ENCODE assay signal across 19 cellular contexts in the genomic region with DNA sequence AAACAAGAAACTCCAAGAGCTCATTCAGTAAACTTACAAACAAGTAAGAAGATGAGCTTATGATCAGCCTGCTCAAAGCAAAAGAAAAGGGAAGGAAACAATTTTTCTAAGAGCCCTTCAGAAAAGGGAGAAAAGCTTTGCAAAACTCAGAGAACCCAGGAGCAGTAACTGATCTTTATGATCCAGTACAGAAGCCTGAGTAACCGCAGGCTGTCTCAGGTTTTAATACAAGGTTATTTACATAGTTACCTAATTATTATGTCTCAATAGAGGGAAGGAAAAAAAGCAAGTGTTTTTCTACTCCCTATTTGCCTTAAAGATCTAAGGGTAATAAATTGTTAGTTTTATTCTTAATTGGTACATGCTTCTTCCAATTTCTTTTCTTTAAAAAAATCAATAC.
DNase-seq lines count a peak whose midpoint lies in the region; ATAC-seq and TF ChIP-seq lines count a peak whose summit lies in the region.
"Had no signal": no experiment of that assay in that cellular context is flagged by ENCODE, and none has a peak within 500 bp of the region (broad histone marks: within the 10 kb centered on the region; RNA-seq: fewer than 3 reads in every experiment).

No MANE protein-coding gene starts in this region.

- H3K4me3 ChIP-seq in epithelial cell of esophagus (ENCODE audit: low read length) = no peak overlapping the region
- no peak overlapping the region for H3K4me3 ChIP-seq in skeletal muscle tissue (ENCODE audit: low read length in 3 of 3)
- H3K4me3 ChIP-seq in BE2C (ENCODE audit: low read depth, low read length) = no peak overlapping the region
- H3K4me3 ChIP-seq: HAP-1, PC-9 had no signal

- no peaks in the 10 kb centered on the region for H3K36me3 ChIP-seq in skeletal muscle tissue (ENCODE audit: control insufficient read depth in 3 of 3, insufficient read depth in 3 of 3, low read length in 3 of 3)
- no peaks in the 10 kb centered on the region for H3K36me3 ChIP-seq in BE2C
- H3K36me3 ChIP-seq: HAP-1 had no signal

- H3K27me3 ChIP-seq in skeletal muscle tissue (ENCODE audit: control insufficient read depth in 3 of 3, insufficient read depth in 3 of 3, low read length in 3 of 3) (no peaks in the 10 kb centered on the region), BE2C (no peaks in the 10 kb centered on the region)

- TF ChIP-seq CTCF in epithelial cell of esophagus (IDR thresholded peaks at IDR 0.05; ENCODE audit: insufficient read depth, low read depth, low read length, missing control alignments) = no peak
- TF ChIP-seq CTCF in BE2C (IDR thresholded peaks at IDR 0.05; ENCODE audit: low read depth, low read length) = no peak

- H3K9me3 ChIP-seq in skeletal muscle tissue (ENCODE audit: control insufficient read depth in 3 of 3, low read length in 3 of 3) (no peaks in the 10 kb centered on the region), BE2C (no peaks in the 10 kb centered on the region)
- H3K9me3 ChIP-seq: HAP-1 had no signal

- H3K27ac ChIP-seq in skeletal muscle tissue (ENCODE audit: low read depth, low read length) = peak overlapping the region; percentile 36
- H3K27ac ChIP-seq: PC-9 had no signal

- no peak overlapping the region for H3K9ac ChIP-seq in skeletal muscle tissue (ENCODE audit: low read depth in 1 of 3, low read length in 3 of 3)

- peak; percentile 18 for DNase-seq in NCI-H2227 treated with DMSO at 0.1 percent for 48 hours (lab: John Stamatoyannopoulos, UW)
- no peak for DNase-seq in NCI-H2227 (lab: John Stamatoyannopoulos, UW; ENCODE audit: unreplicated experiment)
- DNase-seq in NOMO-1 (lab: John Stamatoyannopoulos, UW; ENCODE audit: unreplicated experiment in 2 of 2) = peak; percentile 79 to 84
- peak; percentile 49 for DNase-seq in epithelial cell of esophagus (ENCODE audit: low read depth)
- DNase-seq in activated gamma-delta T cell (lab: John Stamatoyannopoulos, UW) = no peak
- no peak for DNase-seq in BE2C
- DNase-seq: CD4-positive, alpha-beta T cell; DND-41; GDM1; IMR-90; NCI-H1048; NCI-H1694; NCI-H2107; NK-92 treated with Interleukin-12 subunit alpha and Interleukin-12 subunit beta, amount 100 ng/mL, for 24 hours; PC-9 had no signal

- peaks cover 0 to 7% (median 3%) of the 10 kb centered on the region in 3 donors for H3K4me1 ChIP-seq in skeletal muscle tissue (ENCODE audit: control insufficient read depth in 3 of 3, insufficient read depth in 3 of 3, low read length in 3 of 3)
- H3K4me1 ChIP-seq in BE2C = no peaks in the 10 kb centered on the region; the same call in 1 of the 2 replicates
- H3K4me1 ChIP-seq: HAP-1 had no signal

- no peak for ATAC-seq in HG03520 (IDR thresholded peaks at IDR 0.05; ENCODE audit: unreplicated experiment)
- ATAC-seq: SK-N-SH treated with all-trans-retinoic acid at 6 μM for 48 hours had no signal

Comparison
In these comparisons a context has a peak if more than half of its experiments do, and no peak if none do; other contexts are left out.
1. DNase-seq: peak in NCI-H2227 treated with DMSO at 0.1 percent for 48 hours (single experiment), NOMO-1 (2 of 2) and epithelial cell of esophagus (single experiment); none in NCI-H2227 (single experiment), activated gamma-delta T cell (single experiment) and BE2C (single experiment).